Comparison of ENCODE assay signal across 1 cellular context in the genomic region with DNA sequence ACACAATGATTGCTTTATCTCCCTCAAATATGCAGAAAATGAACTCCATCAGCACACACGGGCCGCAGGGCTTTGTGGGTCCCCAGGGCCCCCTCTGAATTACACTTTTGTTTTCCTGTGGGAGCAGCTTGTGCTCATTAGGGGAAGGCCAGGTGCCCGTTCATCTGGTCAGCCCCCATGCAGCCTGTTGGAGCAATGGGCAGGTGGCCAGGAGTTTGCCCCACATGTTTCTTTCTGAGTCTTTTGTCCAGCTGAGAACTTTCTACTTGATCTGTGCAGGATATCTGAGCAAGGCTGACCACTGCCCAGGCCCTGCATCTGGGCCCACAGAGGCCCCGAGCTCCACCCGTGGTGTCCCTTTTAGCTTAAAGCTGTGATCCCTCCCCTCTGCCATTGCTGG.
TF ChIP-seq lines count a peak whose summit lies in the region.

No MANE protein-coding gene starts in this region.

TF ChIP-seq in SK-N-SH treated with all-trans-retinoic acid at 6 μM for 48 hours, 23 proteins besides CTCF, POLR2A, EP300 and RAD21:
- TF ChIP-seq, protein P1, sequence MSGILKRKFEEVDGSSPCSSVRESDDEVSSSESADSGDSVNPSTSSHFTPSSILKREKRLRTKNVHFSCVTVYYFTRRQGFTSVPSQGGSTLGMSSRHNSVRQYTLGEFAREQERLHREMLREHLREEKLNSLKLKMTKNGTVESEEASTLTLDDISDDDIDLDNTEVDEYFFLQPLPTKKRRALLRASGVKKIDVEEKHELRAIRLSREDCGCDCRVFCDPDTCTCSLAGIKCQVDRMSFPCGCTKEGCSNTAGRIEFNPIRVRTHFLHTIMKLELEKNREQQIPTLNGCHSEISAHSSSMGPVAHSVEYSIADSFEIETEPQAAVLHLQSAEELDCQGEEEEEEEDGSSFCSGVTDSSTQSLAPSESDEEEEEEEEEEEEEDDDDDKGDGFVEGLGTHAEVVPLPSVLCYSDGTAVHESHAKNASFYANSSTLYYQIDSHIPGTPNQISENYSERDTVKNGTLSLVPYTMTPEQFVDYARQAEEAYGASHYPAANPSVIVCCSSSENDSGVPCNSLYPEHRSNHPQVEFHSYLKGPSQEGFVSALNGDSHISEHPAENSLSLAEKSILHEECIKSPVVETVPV (CRISPR knock-in tag; IDR thresholded peaks at IDR 0.05) = no peak
- TF ChIP-seq BACH2 (CRISPR knock-in tag; IDR thresholded peaks at IDR 0.05; ENCODE audit: borderline replicate concordance) (no peak), ISL1 (CRISPR knock-in tag; IDR thresholded peaks at IDR 0.05) (no peak), SNAI2 (CRISPR knock-in tag; IDR thresholded peaks at IDR 0.05) (no peak), CSDC2 (CRISPR knock-in tag; IDR thresholded peaks at IDR 0.05) (no peak), ZNF565 (CRISPR knock-in tag; conservative IDR thresholded peaks at IDR 0.05; ENCODE audit: low read depth) (no peak), ZNF8 (CRISPR knock-in tag; IDR thresholded peaks at IDR 0.05) (no peak), RARB (CRISPR knock-in tag; IDR thresholded peaks at IDR 0.05) (no peak), PPARA (CRISPR knock-in tag; IDR thresholded peaks at IDR 0.05; ENCODE audit: borderline replicate concordance) (no peak), ZFP3 (CRISPR knock-in tag; IDR thresholded peaks at IDR 0.05) (no peak), GLIS3 (CRISPR knock-in tag; IDR thresholded peaks at IDR 0.05) (no peak), ZFP30 (CRISPR knock-in tag; IDR thresholded peaks at IDR 0.05) (no peak), TOX (CRISPR knock-in tag; IDR thresholded peaks at IDR 0.05; ENCODE audit: borderline replicate concordance) (no peak), ARNTL (CRISPR knock-in tag; IDR thresholded peaks at IDR 0.05; ENCODE audit: borderline replicate concordance, low read depth) (no peak), OSR1 (CRISPR knock-in tag; IDR thresholded peaks at IDR 0.05) (no peak)
- TF ChIP-seq, protein P2, sequence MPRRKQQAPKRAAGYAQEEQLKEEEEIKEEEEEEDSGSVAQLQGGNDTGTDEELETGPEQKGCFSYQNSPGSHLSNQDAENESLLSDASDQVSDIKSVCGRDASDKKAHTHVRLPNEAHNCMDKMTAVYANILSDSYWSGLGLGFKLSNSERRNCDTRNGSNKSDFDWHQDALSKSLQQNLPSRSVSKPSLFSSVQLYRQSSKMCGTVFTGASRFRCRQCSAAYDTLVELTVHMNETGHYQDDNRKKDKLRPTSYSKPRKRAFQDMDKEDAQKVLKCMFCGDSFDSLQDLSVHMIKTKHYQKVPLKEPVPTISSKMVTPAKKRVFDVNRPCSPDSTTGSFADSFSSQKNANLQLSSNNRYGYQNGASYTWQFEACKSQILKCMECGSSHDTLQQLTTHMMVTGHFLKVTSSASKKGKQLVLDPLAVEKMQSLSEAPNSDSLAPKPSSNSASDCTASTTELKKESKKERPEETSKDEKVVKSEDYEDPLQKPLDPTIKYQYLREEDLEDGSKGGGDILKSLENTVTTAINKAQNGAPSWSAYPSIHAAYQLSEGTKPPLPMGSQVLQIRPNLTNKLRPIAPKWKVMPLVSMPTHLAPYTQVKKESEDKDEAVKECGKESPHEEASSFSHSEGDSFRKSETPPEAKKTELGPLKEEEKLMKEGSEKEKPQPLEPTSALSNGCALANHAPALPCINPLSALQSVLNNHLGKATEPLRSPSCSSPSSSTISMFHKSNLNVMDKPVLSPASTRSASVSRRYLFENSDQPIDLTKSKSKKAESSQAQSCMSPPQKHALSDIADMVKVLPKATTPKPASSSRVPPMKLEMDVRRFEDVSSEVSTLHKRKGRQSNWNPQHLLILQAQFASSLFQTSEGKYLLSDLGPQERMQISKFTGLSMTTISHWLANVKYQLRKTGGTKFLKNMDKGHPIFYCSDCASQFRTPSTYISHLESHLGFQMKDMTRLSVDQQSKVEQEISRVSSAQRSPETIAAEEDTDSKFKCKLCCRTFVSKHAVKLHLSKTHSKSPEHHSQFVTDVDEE (CRISPR knock-in tag; IDR thresholded peaks at IDR 0.05) = no peak
- TF ChIP-seq, protein P3, sequence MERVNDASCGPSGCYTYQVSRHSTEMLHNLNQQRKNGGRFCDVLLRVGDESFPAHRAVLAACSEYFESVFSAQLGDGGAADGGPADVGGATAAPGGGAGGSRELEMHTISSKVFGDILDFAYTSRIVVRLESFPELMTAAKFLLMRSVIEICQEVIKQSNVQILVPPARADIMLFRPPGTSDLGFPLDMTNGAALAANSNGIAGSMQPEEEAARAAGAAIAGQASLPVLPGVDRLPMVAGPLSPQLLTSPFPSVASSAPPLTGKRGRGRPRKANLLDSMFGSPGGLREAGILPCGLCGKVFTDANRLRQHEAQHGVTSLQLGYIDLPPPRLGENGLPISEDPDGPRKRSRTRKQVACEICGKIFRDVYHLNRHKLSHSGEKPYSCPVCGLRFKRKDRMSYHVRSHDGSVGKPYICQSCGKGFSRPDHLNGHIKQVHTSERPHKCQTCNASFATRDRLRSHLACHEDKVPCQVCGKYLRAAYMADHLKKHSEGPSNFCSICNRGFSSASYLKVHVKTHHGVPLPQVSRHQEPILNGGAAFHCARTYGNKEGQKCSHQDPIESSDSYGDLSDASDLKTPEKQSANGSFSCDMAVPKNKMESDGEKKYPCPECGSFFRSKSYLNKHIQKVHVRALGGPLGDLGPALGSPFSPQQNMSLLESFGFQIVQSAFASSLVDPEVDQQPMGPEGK (CRISPR knock-in tag; IDR thresholded peaks at IDR 0.05; ENCODE audit: borderline replicate concordance) = no peak
- TF ChIP-seq, protein P4, sequence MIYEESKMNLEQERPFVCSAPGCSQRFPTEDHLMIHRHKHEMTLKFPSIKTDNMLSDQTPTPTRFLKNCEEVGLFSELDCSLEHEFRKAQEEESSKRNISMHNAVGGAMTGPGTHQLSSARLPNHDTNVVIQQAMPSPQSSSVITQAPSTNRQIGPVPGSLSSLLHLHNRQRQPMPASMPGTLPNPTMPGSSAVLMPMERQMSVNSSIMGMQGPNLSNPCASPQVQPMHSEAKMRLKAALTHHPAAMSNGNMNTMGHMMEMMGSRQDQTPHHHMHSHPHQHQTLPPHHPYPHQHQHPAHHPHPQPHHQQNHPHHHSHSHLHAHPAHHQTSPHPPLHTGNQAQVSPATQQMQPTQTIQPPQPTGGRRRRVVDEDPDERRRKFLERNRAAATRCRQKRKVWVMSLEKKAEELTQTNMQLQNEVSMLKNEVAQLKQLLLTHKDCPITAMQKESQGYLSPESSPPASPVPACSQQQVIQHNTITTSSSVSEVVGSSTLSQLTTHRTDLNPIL (CRISPR knock-in tag; IDR thresholded peaks at IDR 0.05; ENCODE audit: low read depth) = no peak
